Comparison of ENCODE assay signal across 1 cellular context in the genomic region with DNA sequence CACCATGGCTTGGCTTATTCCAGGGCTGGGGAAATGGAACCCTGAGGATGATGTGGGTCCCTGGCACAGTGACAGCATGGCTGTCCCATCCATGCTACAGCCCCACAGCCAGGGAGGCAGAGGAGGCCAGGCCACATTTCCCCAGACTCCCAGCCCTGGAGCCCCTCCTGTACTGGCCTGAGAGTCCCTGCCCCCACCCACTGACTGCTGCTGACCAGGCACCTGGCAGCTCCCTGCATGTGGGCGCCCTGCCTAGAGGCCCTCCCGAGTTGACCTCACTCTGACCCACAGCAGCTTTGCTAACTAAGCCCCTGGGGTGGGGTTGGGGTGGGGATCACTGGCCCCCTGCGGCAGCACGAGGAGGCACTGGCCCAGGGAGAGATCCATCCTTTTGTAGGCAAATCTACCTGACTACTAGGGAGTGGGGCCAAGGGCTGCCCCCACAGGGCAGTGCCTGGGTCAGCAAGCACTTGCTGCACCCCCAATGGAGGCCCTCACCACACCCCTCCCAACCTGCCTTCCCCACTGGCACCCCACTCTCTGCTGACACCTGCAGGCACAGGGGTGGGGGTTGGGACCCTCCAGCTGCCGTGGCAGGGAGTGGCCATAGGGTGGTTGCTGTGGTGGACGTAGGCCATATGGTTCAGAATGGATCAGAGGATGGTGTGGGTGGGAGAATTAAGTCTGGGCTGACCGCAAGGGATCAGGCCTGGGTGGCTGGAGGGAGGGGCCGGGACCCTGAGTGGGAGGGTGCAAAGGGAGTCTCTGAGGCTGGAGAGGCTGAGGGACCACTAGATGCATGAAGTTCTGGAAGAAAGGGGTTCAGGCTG.
TF ChIP-seq lines count a peak whose summit lies in the region.

No MANE protein-coding gene starts in this region.

TF ChIP-seq in K562, 482 proteins besides CTCF, POLR2A, EP300 and RAD21 (continued from another document and continues in another):
- TF ChIP-seq, protein P1, sequence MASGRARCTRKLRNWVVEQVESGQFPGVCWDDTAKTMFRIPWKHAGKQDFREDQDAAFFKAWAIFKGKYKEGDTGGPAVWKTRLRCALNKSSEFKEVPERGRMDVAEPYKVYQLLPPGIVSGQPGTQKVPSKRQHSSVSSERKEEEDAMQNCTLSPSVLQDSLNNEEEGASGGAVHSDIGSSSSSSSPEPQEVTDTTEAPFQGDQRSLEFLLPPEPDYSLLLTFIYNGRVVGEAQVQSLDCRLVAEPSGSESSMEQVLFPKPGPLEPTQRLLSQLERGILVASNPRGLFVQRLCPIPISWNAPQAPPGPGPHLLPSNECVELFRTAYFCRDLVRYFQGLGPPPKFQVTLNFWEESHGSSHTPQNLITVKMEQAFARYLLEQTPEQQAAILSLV (tag; IDR thresholded peaks at IDR 0.05): no peak
- TF ChIP-seq, protein P2, sequence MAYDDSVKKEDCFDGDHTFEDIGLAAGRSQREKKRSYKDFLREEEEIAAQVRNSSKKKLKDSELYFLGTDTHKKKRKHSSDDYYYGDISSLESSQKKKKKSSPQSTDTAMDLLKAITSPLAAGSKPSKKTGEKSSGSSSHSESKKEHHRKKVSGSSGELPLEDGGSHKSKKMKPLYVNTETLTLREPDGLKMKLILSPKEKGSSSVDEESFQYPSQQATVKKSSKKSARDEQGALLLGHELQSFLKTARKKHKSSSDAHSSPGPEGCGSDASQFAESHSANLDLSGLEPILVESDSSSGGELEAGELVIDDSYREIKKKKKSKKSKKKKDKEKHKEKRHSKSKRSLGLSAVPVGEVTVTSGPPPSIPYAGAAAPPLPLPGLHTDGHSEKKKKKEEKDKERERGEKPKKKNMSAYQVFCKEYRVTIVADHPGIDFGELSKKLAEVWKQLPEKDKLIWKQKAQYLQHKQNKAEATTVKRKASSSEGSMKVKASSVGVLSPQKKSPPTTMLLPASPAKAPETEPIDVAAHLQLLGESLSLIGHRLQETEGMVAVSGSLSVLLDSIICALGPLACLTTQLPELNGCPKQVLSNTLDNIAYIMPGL (CRISPR knock-in tag; IDR thresholded peaks at IDR 0.05): 0 out of 2 replicates have a peak, but pooled peaks have one; percentile 13
- peak; percentile 57 for TF ChIP-seq HMGN3 (IDR thresholded peaks at IDR 0.05; ENCODE audit: borderline replicate concordance, extremely low read depth, insufficient read length, low read depth, low read length)
- TF ChIP-seq, protein P3, sequence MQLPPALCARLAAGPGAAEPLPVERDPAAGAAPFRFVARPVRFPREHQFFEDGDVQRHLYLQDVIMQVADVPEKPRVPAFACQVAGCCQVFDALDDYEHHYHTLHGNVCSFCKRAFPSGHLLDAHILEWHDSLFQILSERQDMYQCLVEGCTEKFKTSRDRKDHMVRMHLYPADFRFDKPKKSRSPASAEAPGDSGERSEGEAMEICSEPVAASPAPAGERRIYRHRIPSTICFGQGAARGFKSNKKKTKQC (CRISPR knock-in tag; IDR thresholded peaks at IDR 0.05): no peak
- TF ChIP-seq BACH1 (tag; IDR thresholded peaks at IDR 0.05): no peak
- no peak for TF ChIP-seq MXI1 (IDR thresholded peaks at IDR 0.05; ENCODE audit: low read depth, low read length)
- TF ChIP-seq RBM25 (IDR thresholded peaks at IDR 0.05; ENCODE audit: low read depth, low read length, severe bottlenecking): no peak
- peak; percentile 14; the same call in 1 of the 2 replicates for TF ChIP-seq ZNF764 (CRISPR knock-in tag; IDR thresholded peaks at IDR 0.05; ENCODE audit: low read depth)
- TF ChIP-seq RBM17 (IDR thresholded peaks at IDR 0.05; ENCODE audit: borderline replicate concordance, low read depth, low read length): no peak
- TF ChIP-seq NCOR1 (IDR thresholded peaks at IDR 0.05): no peak
- no peak for TF ChIP-seq COPS2 (conservative IDR thresholded peaks at IDR 0.05)
- TF ChIP-seq KAT7 (CRISPR knock-in tag; IDR thresholded peaks at IDR 0.05; ENCODE audit: borderline replicate concordance): no peak
- TF ChIP-seq, protein P4, sequence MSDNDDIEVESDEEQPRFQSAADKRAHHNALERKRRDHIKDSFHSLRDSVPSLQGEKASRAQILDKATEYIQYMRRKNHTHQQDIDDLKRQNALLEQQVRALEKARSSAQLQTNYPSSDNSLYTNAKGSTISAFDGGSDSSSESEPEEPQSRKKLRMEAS (CRISPR knock-in tag; IDR thresholded peaks at IDR 0.05): no peak
- TF ChIP-seq, protein P5, sequence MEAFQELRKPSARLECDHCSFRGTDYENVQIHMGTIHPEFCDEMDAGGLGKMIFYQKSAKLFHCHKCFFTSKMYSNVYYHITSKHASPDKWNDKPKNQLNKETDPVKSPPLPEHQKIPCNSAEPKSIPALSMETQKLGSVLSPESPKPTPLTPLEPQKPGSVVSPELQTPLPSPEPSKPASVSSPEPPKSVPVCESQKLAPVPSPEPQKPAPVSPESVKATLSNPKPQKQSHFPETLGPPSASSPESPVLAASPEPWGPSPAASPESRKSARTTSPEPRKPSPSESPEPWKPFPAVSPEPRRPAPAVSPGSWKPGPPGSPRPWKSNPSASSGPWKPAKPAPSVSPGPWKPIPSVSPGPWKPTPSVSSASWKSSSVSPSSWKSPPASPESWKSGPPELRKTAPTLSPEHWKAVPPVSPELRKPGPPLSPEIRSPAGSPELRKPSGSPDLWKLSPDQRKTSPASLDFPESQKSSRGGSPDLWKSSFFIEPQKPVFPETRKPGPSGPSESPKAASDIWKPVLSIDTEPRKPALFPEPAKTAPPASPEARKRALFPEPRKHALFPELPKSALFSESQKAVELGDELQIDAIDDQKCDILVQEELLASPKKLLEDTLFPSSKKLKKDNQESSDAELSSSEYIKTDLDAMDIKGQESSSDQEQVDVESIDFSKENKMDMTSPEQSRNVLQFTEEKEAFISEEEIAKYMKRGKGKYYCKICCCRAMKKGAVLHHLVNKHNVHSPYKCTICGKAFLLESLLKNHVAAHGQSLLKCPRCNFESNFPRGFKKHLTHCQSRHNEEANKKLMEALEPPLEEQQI (IDR thresholded peaks at IDR 0.05): no peak
- TF ChIP-seq RUNX1 (IDR thresholded peaks at IDR 0.05; ENCODE audit: low read depth): 0 out of 2 replicates have a peak, but pooled peaks have one; percentile 17
- TF ChIP-seq, protein P6, sequence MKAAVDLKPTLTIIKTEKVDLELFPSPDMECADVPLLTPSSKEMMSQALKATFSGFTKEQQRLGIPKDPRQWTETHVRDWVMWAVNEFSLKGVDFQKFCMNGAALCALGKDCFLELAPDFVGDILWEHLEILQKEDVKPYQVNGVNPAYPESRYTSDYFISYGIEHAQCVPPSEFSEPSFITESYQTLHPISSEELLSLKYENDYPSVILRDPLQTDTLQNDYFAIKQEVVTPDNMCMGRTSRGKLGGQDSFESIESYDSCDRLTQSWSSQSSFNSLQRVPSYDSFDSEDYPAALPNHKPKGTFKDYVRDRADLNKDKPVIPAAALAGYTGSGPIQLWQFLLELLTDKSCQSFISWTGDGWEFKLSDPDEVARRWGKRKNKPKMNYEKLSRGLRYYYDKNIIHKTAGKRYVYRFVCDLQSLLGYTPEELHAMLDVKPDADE (conservative IDR thresholded peaks at IDR 0.05; ENCODE audit: control insufficient read depth, low read depth, low read length): 0 out of 2 replicates have a peak, but pooled peaks have one; percentile 16
- no peak for TF ChIP-seq ZBED1 (IDR thresholded peaks at IDR 0.05)
- no peak for TF ChIP-seq SRSF3 (IDR thresholded peaks at IDR 0.05; ENCODE audit: insufficient read depth, low read length)
- TF ChIP-seq SMAD3 (CRISPR knock-in tag; conservative IDR thresholded peaks at IDR 0.05): no peak
- no peak for TF ChIP-seq ATF7 (IDR thresholded peaks at IDR 0.05)
- TF ChIP-seq ZNF830 (CRISPR knock-in tag; IDR thresholded peaks at IDR 0.05): no peak
- TF ChIP-seq, protein P7, sequence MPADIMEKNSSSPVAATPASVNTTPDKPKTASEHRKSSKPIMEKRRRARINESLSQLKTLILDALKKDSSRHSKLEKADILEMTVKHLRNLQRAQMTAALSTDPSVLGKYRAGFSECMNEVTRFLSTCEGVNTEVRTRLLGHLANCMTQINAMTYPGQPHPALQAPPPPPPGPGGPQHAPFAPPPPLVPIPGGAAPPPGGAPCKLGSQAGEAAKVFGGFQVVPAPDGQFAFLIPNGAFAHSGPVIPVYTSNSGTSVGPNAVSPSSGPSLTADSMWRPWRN (IDR thresholded peaks at IDR 0.05; ENCODE audit: low read depth): no peak
- no peak for TF ChIP-seq RBBP5 (IDR thresholded peaks at IDR 0.05; ENCODE audit: borderline replicate concordance, insufficient read depth, low read length, poor library complexity, severe bottlenecking)
- TF ChIP-seq POLR2AphosphoS2 (IDR thresholded peaks at IDR 0.05; ENCODE audit: low read length): no peak
- TF ChIP-seq, protein P8, sequence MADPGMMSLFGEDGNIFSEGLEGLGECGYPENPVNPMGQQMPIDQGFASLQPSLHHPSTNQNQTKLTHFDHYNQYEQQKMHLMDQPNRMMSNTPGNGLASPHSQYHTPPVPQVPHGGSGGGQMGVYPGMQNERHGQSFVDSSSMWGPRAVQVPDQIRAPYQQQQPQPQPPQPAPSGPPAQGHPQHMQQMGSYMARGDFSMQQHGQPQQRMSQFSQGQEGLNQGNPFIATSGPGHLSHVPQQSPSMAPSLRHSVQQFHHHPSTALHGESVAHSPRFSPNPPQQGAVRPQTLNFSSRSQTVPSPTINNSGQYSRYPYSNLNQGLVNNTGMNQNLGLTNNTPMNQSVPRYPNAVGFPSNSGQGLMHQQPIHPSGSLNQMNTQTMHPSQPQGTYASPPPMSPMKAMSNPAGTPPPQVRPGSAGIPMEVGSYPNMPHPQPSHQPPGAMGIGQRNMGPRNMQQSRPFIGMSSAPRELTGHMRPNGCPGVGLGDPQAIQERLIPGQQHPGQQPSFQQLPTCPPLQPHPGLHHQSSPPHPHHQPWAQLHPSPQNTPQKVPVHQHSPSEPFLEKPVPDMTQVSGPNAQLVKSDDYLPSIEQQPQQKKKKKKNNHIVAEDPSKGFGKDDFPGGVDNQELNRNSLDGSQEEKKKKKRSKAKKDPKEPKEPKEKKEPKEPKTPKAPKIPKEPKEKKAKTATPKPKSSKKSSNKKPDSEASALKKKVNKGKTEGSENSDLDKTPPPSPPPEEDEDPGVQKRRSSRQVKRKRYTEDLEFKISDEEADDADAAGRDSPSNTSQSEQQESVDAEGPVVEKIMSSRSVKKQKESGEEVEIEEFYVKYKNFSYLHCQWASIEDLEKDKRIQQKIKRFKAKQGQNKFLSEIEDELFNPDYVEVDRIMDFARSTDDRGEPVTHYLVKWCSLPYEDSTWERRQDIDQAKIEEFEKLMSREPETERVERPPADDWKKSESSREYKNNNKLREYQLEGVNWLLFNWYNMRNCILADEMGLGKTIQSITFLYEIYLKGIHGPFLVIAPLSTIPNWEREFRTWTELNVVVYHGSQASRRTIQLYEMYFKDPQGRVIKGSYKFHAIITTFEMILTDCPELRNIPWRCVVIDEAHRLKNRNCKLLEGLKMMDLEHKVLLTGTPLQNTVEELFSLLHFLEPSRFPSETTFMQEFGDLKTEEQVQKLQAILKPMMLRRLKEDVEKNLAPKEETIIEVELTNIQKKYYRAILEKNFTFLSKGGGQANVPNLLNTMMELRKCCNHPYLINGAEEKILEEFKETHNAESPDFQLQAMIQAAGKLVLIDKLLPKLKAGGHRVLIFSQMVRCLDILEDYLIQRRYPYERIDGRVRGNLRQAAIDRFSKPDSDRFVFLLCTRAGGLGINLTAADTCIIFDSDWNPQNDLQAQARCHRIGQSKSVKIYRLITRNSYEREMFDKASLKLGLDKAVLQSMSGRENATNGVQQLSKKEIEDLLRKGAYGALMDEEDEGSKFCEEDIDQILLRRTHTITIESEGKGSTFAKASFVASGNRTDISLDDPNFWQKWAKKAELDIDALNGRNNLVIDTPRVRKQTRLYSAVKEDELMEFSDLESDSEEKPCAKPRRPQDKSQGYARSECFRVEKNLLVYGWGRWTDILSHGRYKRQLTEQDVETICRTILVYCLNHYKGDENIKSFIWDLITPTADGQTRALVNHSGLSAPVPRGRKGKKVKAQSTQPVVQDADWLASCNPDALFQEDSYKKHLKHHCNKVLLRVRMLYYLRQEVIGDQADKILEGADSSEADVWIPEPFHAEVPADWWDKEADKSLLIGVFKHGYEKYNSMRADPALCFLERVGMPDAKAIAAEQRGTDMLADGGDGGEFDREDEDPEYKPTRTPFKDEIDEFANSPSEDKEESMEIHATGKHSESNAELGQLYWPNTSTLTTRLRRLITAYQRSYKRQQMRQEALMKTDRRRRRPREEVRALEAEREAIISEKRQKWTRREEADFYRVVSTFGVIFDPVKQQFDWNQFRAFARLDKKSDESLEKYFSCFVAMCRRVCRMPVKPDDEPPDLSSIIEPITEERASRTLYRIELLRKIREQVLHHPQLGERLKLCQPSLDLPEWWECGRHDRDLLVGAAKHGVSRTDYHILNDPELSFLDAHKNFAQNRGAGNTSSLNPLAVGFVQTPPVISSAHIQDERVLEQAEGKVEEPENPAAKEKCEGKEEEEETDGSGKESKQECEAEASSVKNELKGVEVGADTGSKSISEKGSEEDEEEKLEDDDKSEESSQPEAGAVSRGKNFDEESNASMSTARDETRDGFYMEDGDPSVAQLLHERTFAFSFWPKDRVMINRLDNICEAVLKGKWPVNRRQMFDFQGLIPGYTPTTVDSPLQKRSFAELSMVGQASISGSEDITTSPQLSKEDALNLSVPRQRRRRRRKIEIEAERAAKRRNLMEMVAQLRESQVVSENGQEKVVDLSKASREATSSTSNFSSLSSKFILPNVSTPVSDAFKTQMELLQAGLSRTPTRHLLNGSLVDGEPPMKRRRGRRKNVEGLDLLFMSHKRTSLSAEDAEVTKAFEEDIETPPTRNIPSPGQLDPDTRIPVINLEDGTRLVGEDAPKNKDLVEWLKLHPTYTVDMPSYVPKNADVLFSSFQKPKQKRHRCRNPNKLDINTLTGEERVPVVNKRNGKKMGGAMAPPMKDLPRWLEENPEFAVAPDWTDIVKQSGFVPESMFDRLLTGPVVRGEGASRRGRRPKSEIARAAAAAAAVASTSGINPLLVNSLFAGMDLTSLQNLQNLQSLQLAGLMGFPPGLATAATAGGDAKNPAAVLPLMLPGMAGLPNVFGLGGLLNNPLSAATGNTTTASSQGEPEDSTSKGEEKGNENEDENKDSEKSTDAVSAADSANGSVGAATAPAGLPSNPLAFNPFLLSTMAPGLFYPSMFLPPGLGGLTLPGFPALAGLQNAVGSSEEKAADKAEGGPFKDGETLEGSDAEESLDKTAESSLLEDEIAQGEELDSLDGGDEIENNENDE (IDR thresholded peaks at IDR 0.05; ENCODE audit: low read depth, low read length): peak; percentile 53
- TF ChIP-seq SMARCC2 (IDR thresholded peaks at IDR 0.05; ENCODE audit: low read depth): no peak
- TF ChIP-seq KAT2B (IDR thresholded peaks at IDR 0.05; ENCODE audit: low read depth, low read length): no peak
- no peak for TF ChIP-seq HDAC1 (IDR thresholded peaks at IDR 0.05)
- no peak for TF ChIP-seq ZNF224 (CRISPR knock-in tag; IDR thresholded peaks at IDR 0.05)
- TF ChIP-seq SPI1 (IDR thresholded peaks at IDR 0.05; ENCODE audit: borderline replicate concordance, low read depth, low read length): no peak
- no peak for TF ChIP-seq POLR2B (IDR thresholded peaks at IDR 0.05; ENCODE audit: low read depth, partially characterized antibody)
- TF ChIP-seq NFIX (CRISPR knock-in tag; IDR thresholded peaks at IDR 0.05; ENCODE audit: low read depth): 0 out of 2 replicates have a peak, but pooled peaks have one; percentile 0
- no peak for TF ChIP-seq HDAC2 (IDR thresholded peaks at IDR 0.05)
- TF ChIP-seq, protein P9, sequence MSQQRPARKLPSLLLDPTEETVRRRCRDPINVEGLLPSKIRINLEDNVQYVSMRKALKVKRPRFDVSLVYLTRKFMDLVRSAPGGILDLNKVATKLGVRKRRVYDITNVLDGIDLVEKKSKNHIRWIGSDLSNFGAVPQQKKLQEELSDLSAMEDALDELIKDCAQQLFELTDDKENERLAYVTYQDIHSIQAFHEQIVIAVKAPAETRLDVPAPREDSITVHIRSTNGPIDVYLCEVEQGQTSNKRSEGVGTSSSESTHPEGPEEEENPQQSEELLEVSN (IDR thresholded peaks at IDR 0.05; ENCODE audit: borderline replicate concordance in 1 of 2, extremely low read depth in 1 of 2, insufficient read depth in 1 of 2, insufficient read length in 1 of 2, low read depth in 1 of 2, low read length in 1 of 2, poor library complexity in 1 of 2, severe bottlenecking in 1 of 2): no peak
- no peak for TF ChIP-seq NFE2L1 (tag; IDR thresholded peaks at IDR 0.05; ENCODE audit: borderline replicate concordance, low read depth)
- no peak for TF ChIP-seq EZH2 (IDR thresholded peaks at IDR 0.05; ENCODE audit: borderline replicate concordance, low read depth, low read length)
- no peak for TF ChIP-seq NCOA1 (IDR thresholded peaks at IDR 0.05; ENCODE audit: low read depth)
